Comparison of ENCODE assay signal across 3 cellular contexts in genomic region chr2:9695916-9696315, GRCh38.
TF ChIP-seq lines count a peak whose summit lies in the region.

No MANE protein-coding gene starts in this region.

TF ChIP-seq in A549, 52 proteins besides CTCF, POLR2A, EP300 and RAD21:
- TF ChIP-seq PBX3 (IDR thresholded peaks at IDR 0.05) (no peak), TFCP2L1 (CRISPR knock-in tag; IDR thresholded peaks at IDR 0.05) (no peak), CBX8 (IDR thresholded peaks at IDR 0.05) (no peak), SREBF2 (IDR thresholded peaks at IDR 0.05) (no peak), HEYL (CRISPR knock-in tag; IDR thresholded peaks at IDR 0.05) (no peak), JUN (IDR thresholded peaks at IDR 0.05) (no peak), HES2 (IDR thresholded peaks at IDR 0.05) (no peak), MAZ (IDR thresholded peaks at IDR 0.05; ENCODE audit: borderline replicate concordance, low read depth, low read length) (no peak), FOXS1 (CRISPR knock-in tag; IDR thresholded peaks at IDR 0.05) (no peak), BHLHE40 (IDR thresholded peaks at IDR 0.05; ENCODE audit: low read depth, low read length) (no peak)

TF ChIP-seq in GM23338, 12 proteins besides CTCF, POLR2A, EP300 and RAD21 (continues in another document):
- TF ChIP-seq STAT1 (IDR thresholded peaks at IDR 0.05; ENCODE audit: unreplicated experiment) (no peak), EZH2 (IDR thresholded peaks at IDR 0.05; ENCODE audit: low read depth, unreplicated experiment) (no peak), JUNB (IDR thresholded peaks at IDR 0.05; ENCODE audit: unreplicated experiment) (no peak), ZNF331 (CRISPR knock-in tag; IDR thresholded peaks at IDR 0.05; ENCODE audit: low read depth) (no peak), REST (IDR thresholded peaks at IDR 0.05; ENCODE audit: unreplicated experiment) (no peak), CREB1 (CRISPR knock-in tag; IDR thresholded peaks at IDR 0.05; ENCODE audit: low read depth) (no peak), ETS1 (IDR thresholded peaks at IDR 0.05) (no peak), NANOG (IDR thresholded peaks at IDR 0.05; ENCODE audit: borderline replicate concordance) (no peak), ZNF462 (CRISPR knock-in tag; IDR thresholded peaks at IDR 0.05) (no peak)

TF ChIP-seq in endothelial cell of umbilical vein, 7 proteins besides CTCF, POLR2A, EP300 and RAD21:
- TF ChIP-seq MYC (IDR thresholded peaks at IDR 0.05; ENCODE audit: low read depth, low read length) (no peak), MAX (IDR thresholded peaks at IDR 0.05; ENCODE audit: insufficient read depth, insufficient read length) (no peak), FOS (IDR thresholded peaks at IDR 0.05; ENCODE audit: borderline replicate concordance, insufficient read depth, low read length) (no peak), GATA2 (IDR thresholded peaks at IDR 0.05; ENCODE audit: insufficient read depth, insufficient read length, low read depth, low read length) (no peak), EZH2 (IDR thresholded peaks at IDR 0.05; ENCODE audit: borderline replicate concordance, low read depth, low read length, severe bottlenecking) (no peak), POLR2AphosphoS5 (IDR thresholded peaks at IDR 0.05; ENCODE audit: insufficient read depth, low read depth, low read length) (no peak), JUN (IDR thresholded peaks at IDR 0.05; ENCODE audit: borderline replicate concordance, insufficient read depth, insufficient read length, low read depth) (no peak)
TF ChIP-seq in endothelial cell of umbilical vein: peak in this region for 0.
